ENCODE assay signal across 27 cellular contexts in the genomic region with DNA sequence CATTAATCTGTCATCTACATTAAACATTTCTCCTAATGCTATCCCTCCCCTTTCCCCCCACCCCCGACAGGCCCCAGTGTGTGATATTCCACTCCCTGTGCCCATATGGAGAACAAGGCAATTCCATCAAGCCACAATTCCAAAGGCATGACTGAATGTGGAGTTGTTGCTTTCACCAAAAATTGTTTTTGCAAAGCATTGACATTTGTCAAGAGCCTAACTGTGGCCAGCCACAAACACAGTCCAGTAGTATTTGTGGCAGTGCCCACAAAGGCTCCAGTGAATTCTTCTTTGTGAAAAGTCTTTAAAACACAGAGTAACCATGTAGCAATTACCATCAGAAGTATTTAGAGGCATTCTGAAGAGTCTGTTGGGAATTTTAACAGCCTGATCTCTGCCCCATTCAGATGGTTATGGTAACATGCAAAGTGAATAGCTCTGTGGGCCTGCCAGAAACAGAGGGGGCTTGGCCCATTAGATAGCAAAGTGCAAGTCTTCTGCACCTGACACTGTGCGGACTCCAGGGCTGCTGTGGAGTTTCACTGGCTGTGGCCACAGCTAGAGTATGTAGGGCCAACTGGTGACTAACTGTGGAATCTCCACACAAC. TPM values are rescaled to one million over a fixed set of nuclear protein-coding genes. Genes with fewer than 3 reads are reported as not detected.
A peak's percentile ranks its signal among the peaks of the same experiment; 100 is the strongest.
DNase-seq lines count a peak whose midpoint lies in the region; ATAC-seq, FAIRE-seq and TF ChIP-seq lines count a peak whose summit lies in the region.
"Had no signal": no experiment of that assay in that cellular context is flagged by ENCODE, and none has a peak within 500 bp of the region (broad histone marks: within the 10 kb centered on the region; RNA-seq: fewer than 3 reads in every experiment).

No MANE protein-coding gene starts in this region.

- intact Hi-C loops in lower lobe of right lung (cut with DNase I) (no loop called here), A673 (cut with micrococcal nuclease; ENCODE audit: unreplicated experiment) (no loop called here), thyroid gland (cut with DNase I) (no loop called here)

- H3K56ac ChIP-seq in H1 (replicated peaks; ENCODE audit: insufficient read length, low read depth, low read length) = no peak overlapping the region

- no peak for TF ChIP-seq CTCF in H1 (IDR thresholded peaks at IDR 0.05; ENCODE audit: control extremely low read depth in 1 of 3, insufficient read depth in 1 of 3, low read depth in 1 of 3, low read length in 3 of 3)
- TF ChIP-seq CTCF in lower lobe of right lung (IDR thresholded peaks at IDR 0.05) = no peak
- no peak for TF ChIP-seq CTCF in A673 (conservative IDR thresholded peaks at IDR 0.05; ENCODE audit: low read depth, low read length)
- TF ChIP-seq CTCF in thyroid gland (IDR thresholded peaks at IDR 0.05) = no peak

- H3K9ac ChIP-seq in Karpas-422 (ENCODE audit: low read length) (no peak overlapping the region), H1 (replicated peaks in 1 of 4; ENCODE audit: extremely low read depth in 1 of 4, low read depth in 3 of 4, low read length in 3 of 4) (no peak overlapping the region)
- H3K9ac ChIP-seq: SK-N-SH had no signal

- H3K36me3 ChIP-seq in Karpas-422 (ENCODE audit: insufficient read depth, low read length) (no peaks in the 10 kb centered on the region), H1 (ENCODE audit: control insufficient read depth in 2 of 4, insufficient read depth in 4 of 4, low read length in 3 of 4) (no peaks in the 10 kb centered on the region), lower lobe of right lung (no peaks in the 10 kb centered on the region), A673 (ENCODE audit: insufficient read depth, low read length, poor library complexity, severe bottlenecking) (no peaks in the 10 kb centered on the region), thyroid gland (no peaks in the 10 kb centered on the region)

- peaks cover 4% of the 10 kb centered on the region for H3K23me2 ChIP-seq in H1 (ENCODE audit: low read depth, low read length)

- H2BK12ac ChIP-seq in H1 (ENCODE audit: low read depth, low read length) = no peak overlapping the region

- H3K9me3 ChIP-seq in Karpas-422 (ENCODE audit: low read length) (no peaks in the 10 kb centered on the region), H1 (ENCODE audit: insufficient read depth in 2 of 2, low read depth in 1 of 2, low read length in 1 of 2) (no peaks in the 10 kb centered on the region), lower lobe of right lung (no peaks in the 10 kb centered on the region), A673 (ENCODE audit: low read depth, low read length, poor library complexity, severe bottlenecking) (no peaks in the 10 kb centered on the region), thyroid gland (no peaks in the 10 kb centered on the region)
- H3K9me3 ChIP-seq: SK-N-SH had no signal

- no peak for TF ChIP-seq RAD21 in H1 (IDR thresholded peaks at IDR 0.05 in 1 of 2, conservative IDR thresholded peaks at IDR 0.05 in 1 of 2; ENCODE audit: low read depth in 2 of 2, low read length in 2 of 2)

- no peak overlapping the region for H2BK120ac ChIP-seq in H1 (replicated peaks; ENCODE audit: low read depth, low read length)

- FAIRE-seq in H1 (lab: Jason Lieb, UNC) = no peak
- FAIRE-seq: GM18507, K562 had no signal

- TF ChIP-seq POLR2A in H1 (IDR thresholded peaks at IDR 0.05; ENCODE audit: control extremely low read depth in 1 of 2, low read depth in 2 of 2, low read length in 2 of 2) (no peak), thyroid gland (IDR thresholded peaks at IDR 0.05) (no peak)

- POLR2A ChIA-PET in H1 (lab: Charles Lee; ENCODE audit: partially characterized antibody) (interaction anchor here (1.5 kb wide), 1 partner anchor 22 kb away, joined by 5 read pairs; no protein-coding TSS in a partner anchor), A673 (lab: Charles Lee; ENCODE audit: low non-redundant PET) (no interaction called here)

- no peak overlapping the region for H4K8ac ChIP-seq in H1 (ENCODE audit: extremely low read depth, insufficient read depth, low read length)

- H3K79me1 ChIP-seq in H1 (ENCODE audit: low read depth, low read length) = no peaks in the 10 kb centered on the region

- H3K79me2 ChIP-seq in Karpas-422 (ENCODE audit: low read length) = no peaks in the 10 kb centered on the region
- H3K79me2 ChIP-seq in H1 (ENCODE audit: control insufficient read depth in 1 of 2, insufficient read depth in 2 of 2, low read length in 2 of 2) = no peaks in the 10 kb centered on the region

- no peaks in the 10 kb centered on the region for H3K27me3 ChIP-seq in Karpas-422 (ENCODE audit: low read length)
- no peaks in the 10 kb centered on the region for H3K27me3 ChIP-seq in H1 (replicated peaks in 1 of 4; ENCODE audit: control insufficient read depth in 3 of 4, extremely low read depth in 1 of 4, insufficient read depth in 3 of 4, low read length in 3 of 4)
- no peaks in the 10 kb centered on the region for H3K27me3 ChIP-seq in lower lobe of right lung (ENCODE audit: low read depth)
- peaks cover 12% of the 10 kb centered on the region for H3K27me3 ChIP-seq in A673 (replicated peaks; ENCODE audit: insufficient read depth, low read depth, low read length, poor library complexity)
- no peaks in the 10 kb centered on the region for H3K27me3 ChIP-seq in thyroid gland

- DNase-seq in AG20443 (ENCODE audit: low spot score) = peak; percentile 19
- DNase-seq in Karpas-422 = no peak
- no peak for DNase-seq in H1 (ENCODE audit: low read depth in 1 of 2, low spot score in 2 of 2)
- DNase-seq in myocyte (ENCODE audit: low read depth) = peak; percentile 51
- DNase-seq in lower lobe of right lung = no peak
- DNase-seq in A673 (ENCODE audit: low spot score) = no peak
- DNase-seq in thyroid gland = no peak
- DNase-seq: C1 segment of cervical spinal cord; CD4-positive, alpha-beta memory T cell; COR-L47; DMS53; MM.1S; NCI-H1694; NCI-H2029 treated with DMSO at 0.1 percent for 48 hours; NCI-H2171 treated with DMSO at 0.1 percent for 48 hours; NCI-H524; NCI-H748 treated with DMSO at 0.1 percent for 48 hours; PC-3; SK-N-SH; SW 1271 had no signal

- WGBS in H1 (ENCODE audit: extremely low coverage in 1 of 2, insufficient coverage in 1 of 2, insufficient read length in 1 of 2, insufficient replicate concordance in 2 of 2, low coverage in 1 of 2, low lambda C conversion rate in 2 of 2, missing lambda C conversion rate in 1 of 2), 2 experiments = 71% methylated on average over 1 of the region's 2 CpGs; no CpG with 5 or more reads in 1 of the 2 experiments
- 79 to 83% methylated on average over 2 of the region's 2 CpGs for WGBS in thyroid gland, 2 donors

- peak overlapping the region; percentile 38 for H3K4me2 ChIP-seq in Karpas-422 (ENCODE audit: low read depth, low read length, poor library complexity, severe bottlenecking)
- H3K4me2 ChIP-seq in H1 (ENCODE audit: insufficient read depth in 1 of 2, low read depth in 2 of 2, low read length in 2 of 2) = peak overlapping the region in 1 of 2 experiments; percentile 24; a peak in 1 of 4 replicates
- H3K4me2 ChIP-seq: SK-N-SH had no signal

- H4K91ac ChIP-seq in H1 (replicated peaks; ENCODE audit: insufficient read length, low read length) = no peak overlapping the region

- H3K18ac ChIP-seq in H1 (ENCODE audit: extremely low read depth, low read length) = no peak overlapping the region

- H3K23ac ChIP-seq in H1 (ENCODE audit: insufficient read length) = no peak overlapping the region

- peaks cover 19% of the 10 kb centered on the region for H3K4me1 ChIP-seq in Karpas-422 (ENCODE audit: low read length)
- peaks cover 3 to 15% (median 8%) of the 10 kb centered on the region in 4 experiments; a peak in 6 of 7 replicates for H3K4me1 ChIP-seq in H1 (replicated peaks in 1 of 4; ENCODE audit: control insufficient read depth in 3 of 4, insufficient read depth in 4 of 4, low read length in 3 of 4)
- no peaks in the 10 kb centered on the region for H3K4me1 ChIP-seq in lower lobe of right lung
- H3K4me1 ChIP-seq in A673 (ENCODE audit: insufficient read depth, low read length, poor library complexity, severe bottlenecking) = no peaks in the 10 kb centered on the region
- H3K4me1 ChIP-seq in thyroid gland = no peaks in the 10 kb centered on the region

- H2BK20ac ChIP-seq in H1 (ENCODE audit: low read length) = no peak overlapping the region

- no peak overlapping the region for H3K4ac ChIP-seq in H1 (replicated peaks; ENCODE audit: insufficient read length, low read depth, low read length)

- CTCF ChIA-PET in H1 (lab: Charles Lee; ENCODE audit: partially characterized antibody) = interaction anchor here (0.5 to 2.7 kb wide), 3 partner anchors 13 to 139 kb away, joined by 3 to 12 read pairs (median 3); no protein-coding TSS in a partner anchor
- CTCF ChIA-PET in A673 (lab: Charles Lee) = no interaction called here

- ATAC-seq in GM19351 (IDR thresholded peaks at IDR 0.05; ENCODE audit: unreplicated experiment) (no peak), lower lobe of right lung (no peak)
- ATAC-seq: K562, PC-3 had no signal

- peak overlapping the region; percentile 22; the same call in 1 of the 2 replicates for H2BK5ac ChIP-seq in H1 (ENCODE audit: low read depth, low read length)

- H2AFZ ChIP-seq in Karpas-422 (ENCODE audit: low read length) (no peak overlapping the region; the same call in 1 of the 2 replicates), H1 (ENCODE audit: low read length) (no peak overlapping the region)

- no peak overlapping the region for H2BK15ac ChIP-seq in H1 (ENCODE audit: low read length)

- no peaks in the 10 kb centered on the region for H3K9me2 ChIP-seq in Karpas-422 (replicated peaks; ENCODE audit: insufficient read depth, low read length)
- H3K9me2 ChIP-seq: SK-N-SH had no signal

- no TSS peak for BruUV-seq in A673 (replicated peaks; lab: Mats Ljungman, UMichigan)

- H4K20me1 ChIP-seq in Karpas-422 (ENCODE audit: insufficient read depth, low read depth, low read length) (no peaks in the 10 kb centered on the region), H1 (replicated peaks in 1 of 2; ENCODE audit: control insufficient read depth in 1 of 2, insufficient read depth in 2 of 2, low read length in 2 of 2) (no peaks in the 10 kb centered on the region)

- H3K4me3 ChIP-seq in Karpas-422 (ENCODE audit: low read length) (no peak overlapping the region), H1 (ENCODE audit: extremely low read depth in 1 of 4, insufficient read depth in 2 of 4, low read depth in 3 of 4, low read length in 4 of 4) (no peak overlapping the region), lower lobe of right lung (no peak overlapping the region), A673 (ENCODE audit: low read depth, low read length, poor library complexity, severe bottlenecking) (no peak overlapping the region), thyroid gland (replicated peaks in 1 of 3) (no peak overlapping the region)
- H3K4me3 ChIP-seq: K562 had no signal

- H4K5ac ChIP-seq in H1 (ENCODE audit: insufficient read length, low read depth, low read length) = no peak overlapping the region

- H3K14ac ChIP-seq in H1 (ENCODE audit: insufficient read length) = no peak overlapping the region

- TF ChIP-seq EP300 in H1 (IDR thresholded peaks at IDR 0.05; ENCODE audit: borderline replicate concordance in 1 of 2, low read depth in 2 of 2, low read length in 2 of 2) = no peak

- H3K27ac ChIP-seq in Karpas-422 (ENCODE audit: low read length) = no peak overlapping the region
- H3K27ac ChIP-seq in H1 (ENCODE audit: low read depth, low read length) = no peak overlapping the region
- H3K27ac ChIP-seq in lower lobe of right lung = no peak overlapping the region
- H3K27ac ChIP-seq in A673 (ENCODE audit: low read depth, low read length, poor library complexity, severe bottlenecking) = no peak overlapping the region
- no peak overlapping the region for H3K27ac ChIP-seq in thyroid gland

- no peak overlapping the region for H2AK5ac ChIP-seq in H1 (ENCODE audit: low read depth, low read length)

RNA-seq across cellular contexts. Expression of a gene that starts 11.6 kb away (rescaled TPM):
- not detected in 2 replicates for total RNA-seq in Karpas-422 (2014; rRNA removed; shearing (Covaris generic); ENCODE audit: low replicate concordance)
- not detected in 2 replicates for total RNA-seq in H1 (2021; fragmentation: NEBNext Ultra II Directional; extraction: Animal tissue kit (Norgen Biotek cat#: 25700))
- not detected in 2 replicates for polyA plus RNA-seq in H1 (2011; rRNA removed)
- not detected for polyA plus RNA-seq in H1 (2011; cell fraction: cytosol; rRNA removed)
- polyA plus RNA-seq in H1 (2011; cell fraction: nucleus; rRNA removed) = not detected
- not detected in 4 replicates for polyA plus RNA-seq in H1 (2012, experiment 1 of 2)
- not detected for polyA plus RNA-seq in H1 (2012, experiment 2 of 2)
- polyA plus RNA-seq in H1 (2013, experiment 1 of 2) = not detected
- not detected for polyA plus RNA-seq in H1 (2013, experiment 2 of 2)
- polyA minus RNA-seq in H1 (2011; rRNA and poly(A)+ RNA removed) = not detected in 2 replicates
- not detected for polyA minus RNA-seq in H1 (2011; cell fraction: cytosol; rRNA and poly(A)+ RNA removed)
- polyA minus RNA-seq in H1 (2011; cell fraction: nucleus; rRNA and poly(A)+ RNA removed) = not detected
- 0.10 and 0.11 TPM in 2 replicates for total RNA-seq in myocyte
- polyA plus RNA-seq in myocyte (2012) = not detected
- total RNA-seq in lower lobe of right lung = not detected
- not detected in 2 replicates for total RNA-seq in A673 (2021)
- not detected for total RNA-seq in thyroid gland
- total RNA-seq: A172; CD4-positive, alpha-beta memory T cell; Daoy; H4; K562; PC-3 had no signal
- polyA plus RNA-seq: AG04450; CD4-positive, alpha-beta memory T cell; K562; SK-N-SH had no signal

Comparison
In these comparisons a context has a peak if more than half of its experiments do, and no peak if none do; other contexts are left out.
1. DNase-seq: peak in AG20443 (single experiment) and myocyte (single experiment); none in Karpas-422 (single experiment), H1 (0 of 2), lower lobe of right lung (single experiment), A673 (single experiment) and thyroid gland (0 of 2).